8 cellular contexts compared by ENCODE assay signal in the genomic region with DNA sequence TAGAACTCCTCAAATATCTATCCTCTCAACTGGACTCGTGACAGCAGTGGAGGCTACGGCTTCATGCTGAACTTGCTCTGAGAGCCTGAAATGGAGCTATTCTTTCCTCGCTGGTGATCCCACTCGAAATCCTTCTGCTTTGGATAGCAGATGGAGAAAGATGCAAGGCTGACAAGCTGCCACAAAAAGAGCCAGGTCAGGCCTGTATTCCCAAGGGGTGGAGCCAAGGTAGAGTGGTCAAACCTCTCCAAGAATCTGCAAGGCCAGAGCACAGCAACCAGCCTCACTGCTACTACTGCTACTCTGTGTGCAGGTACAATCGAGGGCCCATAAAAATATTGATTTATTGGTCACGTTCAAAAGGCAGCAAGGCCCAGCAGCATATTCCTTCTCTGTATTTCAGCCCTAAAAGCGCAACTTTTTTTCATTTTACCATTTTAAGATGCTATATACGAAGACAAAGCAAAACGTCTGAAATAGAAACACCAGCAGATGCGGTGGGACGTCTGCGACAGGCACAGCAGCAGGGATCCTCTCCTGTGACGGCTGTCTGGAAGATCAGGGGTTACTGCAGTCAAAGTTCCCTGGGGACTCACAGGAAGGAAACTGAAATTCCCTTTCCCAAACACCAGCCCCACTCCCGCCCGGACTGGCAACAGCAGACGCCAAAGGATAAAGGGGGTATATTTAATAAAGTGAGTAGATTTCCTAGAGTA. TPM values are rescaled to one million over a fixed set of nuclear protein-coding genes. Genes with fewer than 3 reads are reported as not detected.
A peak's percentile ranks its signal among the peaks of the same experiment; 100 is the strongest.
DNase-seq lines count a peak whose midpoint lies in the region; ATAC-seq and TF ChIP-seq lines count a peak whose summit lies in the region.

No MANE protein-coding gene starts in this region.

- intact Hi-C loops in CD8-positive, alpha-beta T cell (cut with DNase I, micrococcal nuclease): loop anchor here (2.0 to 10.0 kb wide), 10 partner anchors 47 to 1595 kb away; partner anchors contain the start of genes AFTPH (in 2 of the 2), CEP68 (in 2 of the 2), ACTR2 (in 1 of the 2) and RAB1A (in 1 of the 2)

- H3K27me3 Mint-ChIP-seq in CD8-positive, alpha-beta T cell (ENCODE audit: low read depth): peaks cover 19% of the 10 kb centered on the region

- peaks cover 13% of the 10 kb centered on the region for H3K4me1 ChIP-seq in CD8-positive, alpha-beta T cell (ENCODE audit: insufficient read depth, low read length)
- H3K4me1 ChIP-seq in effector memory CD4-positive, alpha-beta T cell (ENCODE audit: control insufficient read depth, insufficient read depth, low read length, poor library complexity, severe bottlenecking): peaks cover 3% of the 10 kb centered on the region
- H3K4me1 ChIP-seq in neuron (ENCODE audit: insufficient read depth, low read length): peaks cover 34% of the 10 kb centered on the region

- TF ChIP-seq CTCF in CD8-positive, alpha-beta T cell (IDR thresholded peaks at IDR 0.05): no peak

- CTCF ChIA-PET in CD8-positive, alpha-beta T cell (lab: Charles Lee): no interaction called here

- peaks cover 6% of the 10 kb centered on the region for H3K27me3 ChIP-seq in CD8-positive, alpha-beta T cell (ENCODE audit: insufficient read depth, low read length)
- H3K27me3 ChIP-seq in effector memory CD4-positive, alpha-beta T cell (replicated peaks; ENCODE audit: control insufficient read depth, insufficient read depth, low read length, poor library complexity, severe bottlenecking): peaks cover 7% of the 10 kb centered on the region
- no peaks in the 10 kb centered on the region for H3K27me3 ChIP-seq in neuron (ENCODE audit: insufficient read depth, low read length)

- no peak for ATAC-seq in CD8-positive, alpha-beta T cell
- ATAC-seq in HG03196 (IDR thresholded peaks at IDR 0.05; ENCODE audit: unreplicated experiment): no peak

- no peak overlapping the region for H3K27ac ChIP-seq in CD8-positive, alpha-beta T cell (ENCODE audit: low read depth, low read length)
- H3K27ac ChIP-seq in effector memory CD4-positive, alpha-beta T cell (ENCODE audit: insufficient read depth, low read length, poor library complexity, severe bottlenecking): no peak overlapping the region

- no peaks in the 10 kb centered on the region for H3K9me3 Mint-ChIP-seq in CD8-positive, alpha-beta T cell

- no peak overlapping the region for H3K27ac Mint-ChIP-seq in CD8-positive, alpha-beta T cell

- POLR2A ChIA-PET in CD8-positive, alpha-beta T cell (lab: Charles Lee): no interaction called here

- H3K4me3 ChIP-seq in CD8-positive, alpha-beta T cell (ENCODE audit: low read depth, low read length): peak overlapping the region; percentile 91
- H3K4me3 ChIP-seq in effector memory CD4-positive, alpha-beta T cell (ENCODE audit: insufficient read depth, low read depth, low read length, poor library complexity, severe bottlenecking): peak overlapping the region; percentile 89
- H3K4me3 ChIP-seq in neuron (ENCODE audit: low read length): peak overlapping the region; percentile 87

- no peak overlapping the region for H2AFZ ChIP-seq in neuron (ENCODE audit: low read depth, low read length)

- H3K36me3 Mint-ChIP-seq in CD8-positive, alpha-beta T cell: peaks cover 6% of the 10 kb centered on the region

- no peaks in the 10 kb centered on the region for H3K36me3 ChIP-seq in CD8-positive, alpha-beta T cell (ENCODE audit: insufficient read depth, low read length)
- H3K36me3 ChIP-seq in effector memory CD4-positive, alpha-beta T cell (ENCODE audit: control insufficient read depth, insufficient read depth, low read length): no peaks in the 10 kb centered on the region
- no peaks in the 10 kb centered on the region for H3K36me3 ChIP-seq in neuron (ENCODE audit: insufficient read depth, low read length)

- in situ Hi-C loops in ACHN (cut with HindIII; ENCODE audit: low pct_ligation_motif_present, low pct_unique_long_range_greater_than_20kb, low sequenced_read_pairs): no loop called here

- H3K4me3 Mint-ChIP-seq in CD8-positive, alpha-beta T cell: peak overlapping the region; percentile 88

- no peak for DNase-seq in CD8-positive, alpha-beta T cell
- DNase-seq in NCI-H1694 treated with DMSO at 0.1 percent for 48 hours (lab: John Stamatoyannopoulos, UW) (peak; percentile 46), ACHN (no peak), NCI-H187 treated with DMSO at 0.1 percent for 48 hours (lab: John Stamatoyannopoulos, UW) (no peak), NOMO-1 treated with DMSO at 0.1 percent for 48 hours (lab: John Stamatoyannopoulos, UW; ENCODE audit: unreplicated experiment) (no peak)
- no peak for DNase-seq in effector memory CD4-positive, alpha-beta T cell

- peaks cover 7% of the 10 kb centered on the region for H3K4me1 Mint-ChIP-seq in CD8-positive, alpha-beta T cell (ENCODE audit: low read depth)

- no peaks in the 10 kb centered on the region for H3K9me3 ChIP-seq in CD8-positive, alpha-beta T cell (ENCODE audit: low read length)
- no peaks in the 10 kb centered on the region for H3K9me3 ChIP-seq in effector memory CD4-positive, alpha-beta T cell (ENCODE audit: control insufficient read depth, low read length)
- no peaks in the 10 kb centered on the region for H3K9me3 ChIP-seq in neuron (ENCODE audit: low read length)

RNA-seq across cellular contexts. Expression of gene SPRED2, which starts 2.4 kb away (rescaled TPM):
- total RNA-seq in CD8-positive, alpha-beta T cell: 1 to 10 TPM; 2.3 to 2.5 TPM
